In genomic region chr1:163124812-163125211, GRCh38 we compare ENCODE assay signal across 17 cellular contexts.
"Had no signal": no experiment of that assay in that cellular context is flagged by ENCODE, and none has a peak within 500 bp of the region (broad histone marks: within the 10 kb centered on the region; RNA-seq: fewer than 3 reads in every experiment).

No MANE protein-coding gene starts in this region.

- H3K9me3 ChIP-seq: colonic mucosa, heart right ventricle, left lung, lower lobe of right lung, mucosa of descending colon had no signal

- H3K27me3 ChIP-seq: colonic mucosa, dorsolateral prefrontal cortex, heart right ventricle, left lung had no signal

- DNase-seq: cerebellar nuclear complex; colonic mucosa; dermis blood vessel endothelial cell; dorsolateral prefrontal cortex; effector CD4-positive, alpha-beta T cell; effector memory CD4-positive, alpha-beta T cell; foreskin keratinocyte; glutamatergic neuron; head of caudate nucleus; heart right ventricle; hippocampal formation; left cardiac atrium; left lung; left ventricle myocardium superior; lower lobe of right lung; mesenchymal stem cell; mucosa of descending colon had no signal

- H3K4me1 ChIP-seq: colonic mucosa, foreskin keratinocyte, left lung, lower lobe of right lung had no signal

- H3K4me3 ChIP-seq: colonic mucosa, dorsolateral prefrontal cortex, heart right ventricle, left lung, lower lobe of right lung, mucosa of descending colon had no signal

- H3K36me3 ChIP-seq: colonic mucosa, heart right ventricle, left lung, lower lobe of right lung had no signal

- H3K27ac ChIP-seq: colonic mucosa, dorsolateral prefrontal cortex, foreskin keratinocyte, heart right ventricle, left lung, lower lobe of right lung had no signal

- ATAC-seq: foreskin keratinocyte, heart right ventricle, left cardiac atrium, left lung, left ventricle myocardium superior, lower lobe of right lung, mucosa of descending colon had no signal
